ENCODE assay signal across 12 cellular contexts in the genomic region with DNA sequence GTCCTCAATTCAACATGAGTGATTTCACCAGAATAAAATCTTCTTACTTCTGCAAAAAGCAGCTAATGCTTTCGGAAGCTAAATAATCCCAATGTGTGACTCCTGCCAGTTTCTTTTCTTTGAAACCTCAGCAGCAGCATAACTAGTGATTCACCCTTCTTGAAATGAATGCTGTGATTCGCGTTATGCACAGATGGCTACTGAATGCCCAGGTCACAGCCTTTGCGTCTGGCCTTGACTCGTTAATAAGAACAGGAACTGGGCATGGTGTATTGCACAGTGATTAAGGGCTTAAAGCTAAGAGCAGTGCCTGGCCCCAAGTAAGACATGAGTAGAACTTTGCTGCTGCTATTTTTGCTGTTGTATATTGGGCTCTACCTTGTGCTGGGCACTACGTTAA. TPM values are rescaled to one million over a fixed set of nuclear protein-coding genes. Genes with fewer than 3 reads are reported as not detected.
DNase-seq lines count a peak whose midpoint lies in the region; FAIRE-seq and TF ChIP-seq lines count a peak whose summit lies in the region.
"Had no signal": no experiment of that assay in that cellular context is flagged by ENCODE, and none has a peak within 500 bp of the region (broad histone marks: within the 10 kb centered on the region; RNA-seq: fewer than 3 reads in every experiment).

No MANE protein-coding gene starts in this region.

- H3K36me3 ChIP-seq in astrocyte (ENCODE audit: insufficient read depth, low read length) (no peaks in the 10 kb centered on the region), kidney epithelial cell (ENCODE audit: control insufficient read depth, insufficient read depth, low read length) (no peaks in the 10 kb centered on the region), HAP-1 (replicated peaks) (no peaks in the 10 kb centered on the region)

- H3K79me2 ChIP-seq in astrocyte (ENCODE audit: insufficient read depth, low read length): no peaks in the 10 kb centered on the region

- peaks cover 5% of the 10 kb centered on the region for H3K4me1 ChIP-seq in astrocyte (ENCODE audit: insufficient read depth, low read length)
- H3K4me1 ChIP-seq in HAP-1: peaks cover 11% of the 10 kb centered on the region

- no peaks in the 10 kb centered on the region for H3K9me3 Mint-ChIP-seq in HFFc6
- no peaks in the 10 kb centered on the region for H3K9me3 Mint-ChIP-seq in astrocyte (ENCODE audit: unreplicated experiment)

- no peaks in the 10 kb centered on the region for H3K9me3 ChIP-seq in astrocyte (ENCODE audit: insufficient read depth, low read depth, low read length)
- H3K9me3 ChIP-seq in HAP-1: no peaks in the 10 kb centered on the region

- H3K27ac Mint-ChIP-seq in HFFc6 (no peak overlapping the region), astrocyte (ENCODE audit: unreplicated experiment) (peak overlapping the region; percentile 74)
- H3K27ac Mint-ChIP-seq: type B pancreatic cell had no signal

- no peak overlapping the region for H3K9ac ChIP-seq in astrocyte (ENCODE audit: low read length)

- FAIRE-seq in astrocyte (lab: Jason Lieb, UNC): peak; percentile 92

- H3K27me3 ChIP-seq in astrocyte (ENCODE audit: insufficient read depth, low read length) (no peaks in the 10 kb centered on the region), kidney epithelial cell (ENCODE audit: control insufficient read depth, insufficient read depth, low read length) (no peaks in the 10 kb centered on the region), HAP-1 (ENCODE audit: low read depth) (no peaks in the 10 kb centered on the region)

- H3K36me3 Mint-ChIP-seq in HFFc6 (ENCODE audit: low read depth) (no peaks in the 10 kb centered on the region), astrocyte (ENCODE audit: low read depth, unreplicated experiment) (no peaks in the 10 kb centered on the region)

- H2AFZ ChIP-seq in astrocyte (ENCODE audit: low read depth, low read length): no peak overlapping the region

- H3K27me3 Mint-ChIP-seq in HFFc6 (ENCODE audit: insufficient read depth) (peaks cover 20% of the 10 kb centered on the region), astrocyte (ENCODE audit: low read depth, unreplicated experiment) (no peaks in the 10 kb centered on the region)
- H3K27me3 Mint-ChIP-seq: type B pancreatic cell had no signal

- DNase-seq in AG08396 (ENCODE audit: low spot score) (peak; percentile 32), HFFc6 (peak; percentile 55), astrocyte (ENCODE audit: low read depth) (peak; percentile 95), kidney epithelial cell (ENCODE audit: low read depth) (peak; percentile 98), NCI-H146 (lab: John Stamatoyannopoulos, UW) (no peak), HAP-1 (ENCODE audit: low spot score in 2 of 2) (no peak), ecto neural progenitor cell (ENCODE audit: low spot score) (no peak)
- no peak for DNase-seq in activated CD4-positive, alpha-beta T cell treated with anti-CD3 and anti-CD28 coated beads for 48 hours
- DNase-seq: left cardiac atrium; stimulated activated CD4-positive, alpha-beta T cell treated with anti-CD3 and anti-CD28 coated beads, Interleukin-15, amount 100 ng/mL, for 24 hours had no signal

- H3K4me3 ChIP-seq in astrocyte (ENCODE audit: insufficient read depth, low read depth, low read length) (no peak overlapping the region), kidney epithelial cell (ENCODE audit: low read depth, low read length) (no peak overlapping the region), HAP-1 (no peak overlapping the region)

- H3K27ac ChIP-seq in astrocyte (ENCODE audit: low read depth, low read length): peak overlapping the region; percentile 15

- H3K4me2 ChIP-seq in astrocyte (ENCODE audit: low read length): peak overlapping the region; percentile 61

- 0 out of 2 replicates have a peak, but pooled peaks cover 6% of the 10 kb centered on the region for H3K4me1 Mint-ChIP-seq in HFFc6 (ENCODE audit: low read depth)
- peaks cover 8% of the 10 kb centered on the region for H3K4me1 Mint-ChIP-seq in astrocyte (ENCODE audit: low read depth, unreplicated experiment)

- H3K4me3 Mint-ChIP-seq in HFFc6 (no peak overlapping the region), astrocyte (ENCODE audit: unreplicated experiment) (no peak overlapping the region)
- H3K4me3 Mint-ChIP-seq: type B pancreatic cell had no signal

- in situ Hi-C loops in HAP-1 (cut with MboI; ENCODE audit: low sequenced_read_pairs): no loop called here

- H4K20me1 ChIP-seq in astrocyte (ENCODE audit: insufficient read depth, low read length): no peaks in the 10 kb centered on the region

- no peak for TF ChIP-seq CTCF in HFFc6 (IDR thresholded peaks at IDR 0.05)
- TF ChIP-seq CTCF in astrocyte (IDR thresholded peaks at IDR 0.05; ENCODE audit: insufficient read depth, low read depth, low read length): no peak
- TF ChIP-seq CTCF in kidney epithelial cell (IDR thresholded peaks at IDR 0.05; ENCODE audit: insufficient read depth, low read length, poor library complexity, severe bottlenecking): no peak

RNA-seq across cellular contexts. Expression of a gene that starts 19.0 kb away (rescaled TPM):
- under 1 TPM in 4 of 6 experiments, not detected in 2; 0.05 to 0.20 (median 0.10) TPM for total RNA-seq in HFFc6 (2021; fragmentation: NEBNext Ultra II Directional; extraction: Animal tissue kit (Norgen Biotek cat#: 25700))
- total RNA-seq in astrocyte (10.2 and 11.0 TPM in 2 replicates), kidney epithelial cell (2.1 and 2.8 TPM in 2 replicates)
- total RNA-seq: activated CD8-positive, alpha-beta memory T cell treated with anti-CD3 and anti-CD28 coated beads for 36 hours had no signal

Comparison
In these comparisons a context has a peak if more than half of its experiments do, and no peak if none do; other contexts are left out.
1. DNase-seq: peak in AG08396 (single experiment), HFFc6 (single experiment), astrocyte (single experiment) and kidney epithelial cell (single experiment); none in NCI-H146 (single experiment), activated CD4-positive, alpha-beta T cell treated with anti-CD3 and anti-CD28 coated beads for 48 hours (single experiment), HAP-1 (0 of 2) and ecto neural progenitor cell (single experiment).